Comparison of ENCODE assay signal across 8 cellular contexts in genomic region chr16:13866073-13866472, GRCh38. TPM values are rescaled to one million over a fixed set of nuclear protein-coding genes. Genes with fewer than 3 reads are reported as not detected.
DNase-seq lines count a peak whose midpoint lies in the region; ATAC-seq and TF ChIP-seq lines count a peak whose summit lies in the region.

No MANE protein-coding gene starts in this region.

- H3K4me1 ChIP-seq in HCT116 (ENCODE audit: control insufficient read depth in 1 of 2, insufficient read depth in 2 of 2, low read length in 2 of 2) (no peaks in the 10 kb centered on the region), gastroesophageal sphincter (no peaks in the 10 kb centered on the region), parathyroid adenoma (no peaks in the 10 kb centered on the region)

- peak; percentile 82 for TF ChIP-seq CTCF in Calu3 (IDR thresholded peaks at IDR 0.05; ENCODE audit: unreplicated experiment)
- TF ChIP-seq CTCF in HCT116 (IDR thresholded peaks at IDR 0.05 in 2 of 3, conservative IDR thresholded peaks at IDR 0.05 in 1 of 3; ENCODE audit: borderline replicate concordance in 1 of 3, insufficient read depth in 1 of 3, low read depth in 2 of 3, low read length in 2 of 3), result peak; percentile 58 to 93 (median 83); a peak in 5 of 6 replicates
- peak; percentile 60 to 81 (median 68) for TF ChIP-seq CTCF in gastroesophageal sphincter (IDR thresholded peaks at IDR 0.05)
- peak; percentile 71 for TF ChIP-seq CTCF in parathyroid adenoma (IDR thresholded peaks at IDR 0.05)

- H3K9me2 ChIP-seq in HCT116 (ENCODE audit: insufficient read depth), result no peaks in the 10 kb centered on the region

- TF ChIP-seq EP300 in gastroesophageal sphincter (IDR thresholded peaks at IDR 0.05), result no peak

- no peaks in the 10 kb centered on the region for H4K20me1 ChIP-seq in HCT116 (ENCODE audit: insufficient read depth)

- CTCF ChIA-PET in Calu3 (lab: Charles Lee) (interaction anchor here (0.5 to 1.1 kb wide), 5 partner anchors 28 to 688 kb away, joined by 3 to 10 read pairs (median 4); partner anchors contain the start of gene ERCC4), HCT116 (lab: Charles Lee) (interaction anchor here (0.7 to 2.3 kb wide), 8 partner anchors 8 to 57 kb away, joined by 3 to 14 read pairs (median 5); partner anchors contain the start of gene ERCC4)

- no peaks in the 10 kb centered on the region for H3K36me3 Mint-ChIP-seq in Calu3 (ENCODE audit: insufficient read depth, unreplicated experiment)

- DNase-seq in Calu3 (peak; percentile 89), HCT116 (ENCODE audit: low read depth, low spot score) (peak; percentile 72), NCI-H510A treated with DMSO at 0.1 percent for 48 hours (lab: John Stamatoyannopoulos, UW) (peak; percentile 36), posterior vena cava (ENCODE audit: low spot score) (no peak)
- peak; percentile 26 for DNase-seq in activated T-cell treated with anti-CD3 and anti-CD28 coated beads, Interleukin-2, amount 50 U/mL, for 1 hour

- H3K9me3 ChIP-seq in HCT116 (ENCODE audit: control insufficient read depth in 1 of 2, insufficient read depth in 1 of 2, low read depth in 1 of 2, low read length in 2 of 2) (no peaks in the 10 kb centered on the region), gastroesophageal sphincter (peaks cover 0 to 7% (median 0%) of the 10 kb centered on the region in 3 donors), parathyroid adenoma (ENCODE audit: control insufficient read depth, low read length) (no peaks in the 10 kb centered on the region)

- H3K4me1 Mint-ChIP-seq in Calu3 (ENCODE audit: low read depth, unreplicated experiment), result peaks cover 8% of the 10 kb centered on the region

- H3K27me3 ChIP-seq in HCT116 (ENCODE audit: insufficient read depth, low read length) (no peaks in the 10 kb centered on the region), gastroesophageal sphincter (no peaks in the 10 kb centered on the region), parathyroid adenoma (ENCODE audit: control insufficient read depth, insufficient read depth, low read length) (no peaks in the 10 kb centered on the region)

- ATAC-seq in HCT116 (peak; percentile 100), gastroesophageal sphincter (peak; percentile 75), GM19463 (IDR thresholded peaks at IDR 0.05; ENCODE audit: unreplicated experiment) (no peak)

- H3K9ac ChIP-seq in HCT116 (ENCODE audit: low read length) (no peak overlapping the region), parathyroid adenoma (no peak overlapping the region)

- TF ChIP-seq POLR2A in HCT116 (IDR thresholded peaks at IDR 0.05; ENCODE audit: borderline replicate concordance, extremely low read depth, insufficient read depth, insufficient read length) (no peak), gastroesophageal sphincter (IDR thresholded peaks at IDR 0.05) (no peak)

- H2AFZ ChIP-seq in HCT116 (ENCODE audit: low read depth, low read length, poor library complexity, severe bottlenecking), result no peak overlapping the region
- peak overlapping the region; percentile 19 for H2AFZ ChIP-seq in parathyroid adenoma

- peaks cover 40% of the 10 kb centered on the region for H3K27me3 Mint-ChIP-seq in Calu3 (ENCODE audit: unreplicated experiment)

- POLR2A ChIA-PET in HCT116 (lab: Charles Lee), result no interaction called here

- H3K9me3 Mint-ChIP-seq in Calu3 (ENCODE audit: low read depth, unreplicated experiment), result peaks cover 4% of the 10 kb centered on the region

- RAD21 ChIA-PET in HCT116 (lab: Charles Lee; ENCODE audit: low non-redundant PET in 1 of 2, low total read pairs in 2 of 2, uncharacterized antibody in 2 of 2, unreplicated experiment in 2 of 2), result interaction anchor here in 1 of 2 experiments (1.4 kb wide), 1 partner anchor 30 kb away, joined by 3 read pairs; no protein-coding TSS in a partner anchor

- TF ChIP-seq RAD21 in HCT116 (IDR thresholded peaks at IDR 0.05; ENCODE audit: low read depth), result peak; percentile 69

- no peak overlapping the region for H3K4me3 ChIP-seq in HCT116 (replicated peaks in 1 of 2; ENCODE audit: low read depth in 1 of 2, low read length in 2 of 2)
- H3K4me3 ChIP-seq in gastroesophageal sphincter, result no peak overlapping the region
- no peak overlapping the region for H3K4me3 ChIP-seq in parathyroid adenoma (ENCODE audit: low read depth, low read length)

- H3K27ac ChIP-seq in HCT116 (ENCODE audit: low read depth, low read length), result no peak overlapping the region
- no peak overlapping the region for H3K27ac ChIP-seq in gastroesophageal sphincter
- H3K27ac ChIP-seq in parathyroid adenoma, result no peak overlapping the region

- H3K4me2 ChIP-seq in HCT116 (ENCODE audit: low read length) (no peak overlapping the region), parathyroid adenoma (ENCODE audit: low read length) (no peak overlapping the region)

- no peak overlapping the region for H3K27ac Mint-ChIP-seq in Calu3 (ENCODE audit: unreplicated experiment)

- no TSS peak for BruUV-seq in Calu3 (replicated peaks; lab: Mats Ljungman, UMichigan)
- BruUV-seq in HCT116 (replicated peaks; lab: Mats Ljungman, UMichigan), result no TSS peak

- H3K79me2 ChIP-seq in HCT116 (ENCODE audit: insufficient read depth, low read length), result no peaks in the 10 kb centered on the region
- H3K79me2 ChIP-seq in parathyroid adenoma, result no peaks in the 10 kb centered on the region

- WGBS in gastroesophageal sphincter (ENCODE audit: low coverage in 1 of 2), 2 donors, result 11 to 100% methylated on average over 1 to 8 of the region's 8 CpGs

- H3K36me3 ChIP-seq in HCT116 (ENCODE audit: control insufficient read depth in 1 of 2, insufficient read depth in 2 of 2, low read length in 2 of 2) (no peaks in the 10 kb centered on the region), gastroesophageal sphincter (no peaks in the 10 kb centered on the region), parathyroid adenoma (ENCODE audit: control insufficient read depth, insufficient read depth, low read length) (no peaks in the 10 kb centered on the region)

- H3K4me3 Mint-ChIP-seq in Calu3 (ENCODE audit: low read depth, unreplicated experiment), result no peak overlapping the region

- intact Hi-C loops in Calu3 (cut with micrococcal nuclease; ENCODE audit: unreplicated experiment) (loop anchor here (1.0 kb wide), 1 partner anchor 53 kb away; no protein-coding TSS in a partner anchor), HCT116 (cut with micrococcal nuclease) (loop anchor here (1.0 kb wide), 1 partner anchor 53 kb away; no protein-coding TSS in a partner anchor), posterior vena cava (cut with DNase I) (no loop called here)

TF ChIP-seq in HCT116, 20 proteins besides CTCF, POLR2A, EP300 and RAD21 (continues in another document):
- TF ChIP-seq REST (IDR thresholded peaks at IDR 0.05; ENCODE audit: low read depth), result no peak
- TF ChIP-seq FOSL1 (IDR thresholded peaks at IDR 0.05; ENCODE audit: low read depth), result no peak
- TF ChIP-seq ELF1 (IDR thresholded peaks at IDR 0.05; ENCODE audit: borderline replicate concordance, low read depth), result no peak
- TF ChIP-seq ZBTB33 (IDR thresholded peaks at IDR 0.05; ENCODE audit: extremely low read depth, insufficient replicate concordance, low read length), result no peak
- TF ChIP-seq CBX3 (IDR thresholded peaks at IDR 0.05; ENCODE audit: low read depth), result peak; percentile 59; the same call in 1 of the 2 replicates
- no peak for TF ChIP-seq CEBPB (IDR thresholded peaks at IDR 0.05; ENCODE audit: low read depth)
- TF ChIP-seq EGR1 (IDR thresholded peaks at IDR 0.05; ENCODE audit: low read depth), result no peak
- peak; percentile 47 for TF ChIP-seq YY1 (IDR thresholded peaks at IDR 0.05; ENCODE audit: extremely low read depth, insufficient replicate concordance, low read depth, low read length)
- TF ChIP-seq ZFX (IDR thresholded peaks at IDR 0.05), result no peak
- no peak for TF ChIP-seq SIN3A (IDR thresholded peaks at IDR 0.05; ENCODE audit: low read depth)
- no peak for TF ChIP-seq ZNF274 (IDR thresholded peaks at IDR 0.05; ENCODE audit: low read depth, low read length)

RNA-seq across cellular contexts. Expression of gene ERCC4, which starts 53.9 kb away (rescaled TPM):
- 19.7 and 21.1 TPM in 2 replicates for total RNA-seq in Calu3 (2022)
- total RNA-seq in HCT116 (2021; ENCODE audit: unreplicated experiment), result 10.4 TPM
- polyA plus RNA-seq in HCT116 (2012), result 1.7 and 2.3 TPM in 2 replicates
- total RNA-seq in gastroesophageal sphincter, result 10 to 100 TPM in 1 of 4 donors, 1 to 10 TPM in 3; 6.3 to 12.5 (median 9.2) TPM
- total RNA-seq in posterior vena cava, result 10 to 100 TPM; 11.1 to 16.5 TPM

Comparison
In these comparisons a context has a peak if more than half of its experiments do, and no peak if none do; other contexts are left out.
1. intact Hi-C loops: an anchor here in Calu3 (1.0 kb wide) and HCT116 (1.0 kb wide); none called in posterior vena cava.